20 cellular contexts compared by ENCODE assay signal in the genomic region with DNA sequence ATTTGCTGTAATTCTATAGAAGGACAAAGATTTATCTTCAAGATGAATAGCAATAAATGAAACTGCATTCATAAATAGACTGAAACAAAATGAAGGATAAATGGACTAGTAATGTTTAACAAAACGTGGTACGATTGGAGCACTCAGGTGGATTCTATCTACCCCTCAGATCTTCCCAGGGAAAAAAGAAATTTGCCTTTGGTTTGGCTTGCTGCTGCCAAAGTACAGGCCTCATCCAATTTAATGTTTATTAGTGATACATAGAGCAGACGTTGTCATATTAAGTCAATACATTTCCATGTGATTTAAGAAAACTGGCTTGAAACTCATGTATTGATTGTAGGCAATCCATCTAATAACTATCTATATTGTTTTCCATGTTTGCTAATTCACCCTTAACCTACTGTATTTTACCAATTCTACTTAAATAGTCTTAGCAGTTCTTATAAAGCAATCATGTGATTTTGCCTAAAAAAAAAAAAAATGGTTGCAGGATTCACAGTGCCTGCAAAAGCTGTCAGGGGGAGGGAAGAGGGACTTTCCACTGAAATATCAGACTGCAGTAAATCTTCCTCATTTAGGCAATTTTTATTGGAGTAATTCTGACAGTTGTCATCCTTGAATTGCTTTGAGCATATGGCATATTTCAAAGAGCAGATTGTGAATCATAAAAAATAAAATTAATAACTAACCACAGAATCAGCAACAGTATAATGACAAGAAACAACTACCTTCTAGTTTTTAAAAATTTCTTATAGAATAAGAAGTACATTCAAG.
DNase-seq lines count a peak whose midpoint lies in the region; ATAC-seq and TF ChIP-seq lines count a peak whose summit lies in the region.
"Had no signal": no experiment of that assay in that cellular context is flagged by ENCODE, and none has a peak within 500 bp of the region (broad histone marks: within the 10 kb centered on the region; RNA-seq: fewer than 3 reads in every experiment).

No MANE protein-coding gene starts in this region.

- no peak overlapping the region for H3K27ac Mint-ChIP-seq in activated T-cell treated with anti-CD3 and anti-CD28 coated beads, Interleukin-2, amount 50 U/mL, for 24 hours
- H3K27ac Mint-ChIP-seq: CD4-positive, alpha-beta memory T cell; T-helper 17 cell had no signal

- ATAC-seq in HG03460 (IDR thresholded peaks at IDR 0.05; ENCODE audit: unreplicated experiment): no peak
- ATAC-seq: GM12878, T-helper 17 cell had no signal

- intact Hi-C loops in OCI-LY7 (cut with micrococcal nuclease; ENCODE audit: unreplicated experiment): no loop called here

- H3K27ac ChIP-seq in BLaER1 (no peak overlapping the region), OCI-LY7 (ENCODE audit: low read depth, low read length, poor library complexity, severe bottlenecking) (no peak overlapping the region), neural cell (ENCODE audit: low read length) (peak overlapping the region; percentile 44)

- H3K9me2 ChIP-seq in OCI-LY7 (ENCODE audit: insufficient read depth, low read length) (no peaks in the 10 kb centered on the region), neural cell (ENCODE audit: insufficient read depth, low read length) (no peaks in the 10 kb centered on the region)

- DNase-seq in NCI-H1694 treated with DMSO at 0.1 percent for 48 hours (lab: John Stamatoyannopoulos, UW) (peak; percentile 96), OCI-LY7 (ENCODE audit: low spot score) (no peak), NCI-H2227 (lab: John Stamatoyannopoulos, UW; ENCODE audit: unreplicated experiment) (no peak)
- no peak for DNase-seq in activated T-cell treated with anti-CD3 and anti-CD28 coated beads, Interleukin-2, amount 50 U/mL, for 24 hours
- DNase-seq: Calu3; CD4-positive, alpha-beta memory T cell; EL; NCI-H1105; NCI-H187 treated with DMSO at 0.1 percent for 48 hours; NCI-H446; NCI-H748 treated with DMSO at 0.1 percent for 48 hours; NK-92 treated with Interleukin-12 subunit alpha and Interleukin-12 subunit beta, amount 100 ng/mL, for 24 hours; RPMI8226; SIG-M5; T-helper 17 cell had no signal

- no peaks in the 10 kb centered on the region for H3F3A ChIP-seq in neural cell (ENCODE audit: insufficient read depth, low read length, poor library complexity, severe bottlenecking)

- H3K9ac ChIP-seq in BLaER1 (no peak overlapping the region), neural cell (ENCODE audit: low read length) (no peak overlapping the region)

- H3K4me1 ChIP-seq in BLaER1 (peaks cover 13% of the 10 kb centered on the region), OCI-LY7 (ENCODE audit: insufficient read depth, low read length, poor library complexity, severe bottlenecking) (peaks cover 4% of the 10 kb centered on the region)

- TF ChIP-seq CTCF in OCI-LY7 (conservative IDR thresholded peaks at IDR 0.05; ENCODE audit: low read length) (no peak), neural cell (IDR thresholded peaks at IDR 0.05; ENCODE audit: poor library complexity, severe bottlenecking) (no peak)

- POLR2A ChIA-PET in OCI-LY7 (lab: Charles Lee): no interaction called here

- H3K4me2 ChIP-seq in BLaER1: peak overlapping the region; percentile 11; the same call in 1 of the 2 replicates
- H3K4me2 ChIP-seq in OCI-LY7 (ENCODE audit: low read length): no peak overlapping the region
- no peak overlapping the region for H3K4me2 ChIP-seq in neural cell (ENCODE audit: low read length)

- TF ChIP-seq EP300 in neural cell (conservative IDR thresholded peaks at IDR 0.05; ENCODE audit: poor library complexity, severe bottlenecking): no peak

- CTCF ChIA-PET in OCI-LY7 (lab: Charles Lee; ENCODE audit: unreplicated experiment): no interaction called here

- H3K27me3 ChIP-seq in BLaER1 (no peaks in the 10 kb centered on the region), neural cell (ENCODE audit: insufficient read depth, low read depth, low read length) (no peaks in the 10 kb centered on the region)

- no peaks in the 10 kb centered on the region for H3K27me3 Mint-ChIP-seq in activated T-cell treated with anti-CD3 and anti-CD28 coated beads, Interleukin-2, amount 50 U/mL, for 24 hours
- H3K27me3 Mint-ChIP-seq: CD4-positive, alpha-beta memory T cell; T-helper 17 cell had no signal

- 0 out of 2 replicates have a peak overlapping the region, but pooled peaks have one; percentile 3 for H2AFZ ChIP-seq in OCI-LY7 (ENCODE audit: low read length)
- H2AFZ ChIP-seq in neural cell (ENCODE audit: low read depth, low read length): no peak overlapping the region

- no peaks in the 10 kb centered on the region for H4K20me1 ChIP-seq in BLaER1
- H4K20me1 ChIP-seq in OCI-LY7 (ENCODE audit: insufficient read depth, low read length): no peaks in the 10 kb centered on the region
- no peaks in the 10 kb centered on the region for H4K20me1 ChIP-seq in neural cell (ENCODE audit: insufficient read depth)

- no TSS peak for BruUV-seq in OCI-LY7 (replicated peaks; lab: Mats Ljungman, UMichigan)

- no peaks in the 10 kb centered on the region for H3K9me3 Mint-ChIP-seq in activated T-cell treated with anti-CD3 and anti-CD28 coated beads, Interleukin-2, amount 50 U/mL, for 24 hours
- H3K9me3 Mint-ChIP-seq: CD4-positive, alpha-beta memory T cell had no signal

- no peaks in the 10 kb centered on the region for H3K79me2 ChIP-seq in OCI-LY7 (ENCODE audit: insufficient read depth, low read depth, low read length)
- H3K79me2 ChIP-seq in neural cell (replicated peaks; ENCODE audit: insufficient read depth, low read length): no peaks in the 10 kb centered on the region

- H3K4me3 Mint-ChIP-seq in activated T-cell treated with anti-CD3 and anti-CD28 coated beads, Interleukin-2, amount 50 U/mL, for 24 hours: no peak overlapping the region
- H3K4me3 Mint-ChIP-seq: CD4-positive, alpha-beta memory T cell; T-helper 17 cell had no signal

- no peak for TF ChIP-seq RAD21 in neural cell (conservative IDR thresholded peaks at IDR 0.05)

- H3K36me3 ChIP-seq in BLaER1: no peaks in the 10 kb centered on the region
- no peaks in the 10 kb centered on the region for H3K36me3 ChIP-seq in OCI-LY7 (ENCODE audit: insufficient read depth, low read length)
- peaks cover 10% of the 10 kb centered on the region for H3K36me3 ChIP-seq in neural cell (ENCODE audit: insufficient read depth, low read length)
- H3K36me3 ChIP-seq: HAP-1 had no signal

- H3K9me3 ChIP-seq in BLaER1: no peaks in the 10 kb centered on the region
- H3K9me3 ChIP-seq in OCI-LY7 (ENCODE audit: low read length): no peaks in the 10 kb centered on the region
- H3K9me3 ChIP-seq in neural cell (ENCODE audit: low read length): no peaks in the 10 kb centered on the region
- H3K9me3 ChIP-seq: HAP-1 had no signal

- H3K4me1 Mint-ChIP-seq in activated T-cell treated with anti-CD3 and anti-CD28 coated beads, Interleukin-2, amount 50 U/mL, for 24 hours (ENCODE audit: low read depth): no peaks in the 10 kb centered on the region
- H3K4me1 Mint-ChIP-seq: CD4-positive, alpha-beta memory T cell had no signal

- H3K4me3 ChIP-seq in BLaER1 (no peak overlapping the region), OCI-LY7 (ENCODE audit: low read depth, low read length, poor library complexity, severe bottlenecking) (no peak overlapping the region), neural cell (ENCODE audit: low read length) (peak overlapping the region; percentile 26)
- H3K4me3 ChIP-seq: GM12878, HAP-1 had no signal

- no peaks in the 10 kb centered on the region for H3K36me3 Mint-ChIP-seq in activated T-cell treated with anti-CD3 and anti-CD28 coated beads, Interleukin-2, amount 50 U/mL, for 24 hours (ENCODE audit: low read depth)
- H3K36me3 Mint-ChIP-seq: CD4-positive, alpha-beta memory T cell had no signal

TF ChIP-seq in neural cell, 6 proteins besides CTCF, POLR2A, EP300 and RAD21:
- TF ChIP-seq POLR2AphosphoS5 (IDR thresholded peaks at IDR 0.05) (no peak), EZH2 (IDR thresholded peaks at IDR 0.05; ENCODE audit: borderline replicate concordance, insufficient read depth, low read length, poor library complexity, severe bottlenecking) (no peak), REST (IDR thresholded peaks at IDR 0.05; ENCODE audit: borderline replicate concordance) (no peak), SMC3 (conservative IDR thresholded peaks at IDR 0.05; ENCODE audit: poor library complexity) (no peak), TAF1 (IDR thresholded peaks at IDR 0.05; ENCODE audit: low read depth) (no peak), MXI1 (conservative IDR thresholded peaks at IDR 0.05; ENCODE audit: poor library complexity, severe bottlenecking) (no peak)
